8 cellular contexts compared by ENCODE assay signal in genomic region chr12:3753549-3754284, GRCh38. TPM values are rescaled to one million over a fixed set of nuclear protein-coding genes. Genes with fewer than 3 reads are reported as not detected.
DNase-seq lines count a peak whose midpoint lies in the region; ATAC-seq, FAIRE-seq and TF ChIP-seq lines count a peak whose summit lies in the region.

No MANE protein-coding gene starts in this region.

- TF ChIP-seq CTCF in GM12865 (IDR thresholded peaks at IDR 0.05; ENCODE audit: insufficient read depth, low read depth, low read length, missing control alignments) (no peak), H1 (IDR thresholded peaks at IDR 0.05; ENCODE audit: control extremely low read depth in 1 of 3, insufficient read depth in 1 of 3, low read depth in 1 of 3, low read length in 3 of 3) (no peak), osteocyte (IDR thresholded peaks at IDR 0.05) (no peak)

- H3K56ac ChIP-seq in H1 (replicated peaks; ENCODE audit: insufficient read length, low read depth, low read length), result no peak overlapping the region

- no peak overlapping the region for H3K18ac ChIP-seq in H1 (ENCODE audit: extremely low read depth, low read length)

- H3K4me3 Mint-ChIP-seq in osteocyte (ENCODE audit: unreplicated experiment), result peak overlapping the region; percentile 24

- H3K23me2 ChIP-seq in H1 (ENCODE audit: low read depth, low read length), result no peaks in the 10 kb centered on the region; the same call in 1 of the 2 replicates

- peaks cover 0 to 16% (median 12%) of the 10 kb centered on the region in 4 experiments; a peak in 6 of 7 replicates for H3K27me3 ChIP-seq in H1 (replicated peaks in 1 of 4; ENCODE audit: control insufficient read depth in 3 of 4, extremely low read depth in 1 of 4, insufficient read depth in 3 of 4, low read length in 3 of 4)

- DNase-seq in GM12865 (ENCODE audit: low read depth), result peak; percentile 21
- peak; percentile 9 for DNase-seq in NCI-H2227 (lab: John Stamatoyannopoulos, UW; ENCODE audit: unreplicated experiment)
- peak in 1 of 2 experiments; percentile 44 for DNase-seq in H1 (ENCODE audit: low read depth in 1 of 2, low spot score in 2 of 2)
- DNase-seq in osteocyte (ENCODE audit: extremely low spot score, unreplicated experiment), result peak; percentile 48
- no peak for DNase-seq in HuH-7 (ENCODE audit: low spot score)
- DNase-seq in NCI-H187 (lab: John Stamatoyannopoulos, UW), result no peak
- no peak for DNase-seq in C1 segment of cervical spinal cord (lab: John Stamatoyannopoulos, UW)

- 80% methylated on average over 9 of the region's 9 CpGs; no CpG with 5 or more reads in 1 of the 2 experiments for WGBS in H1 (ENCODE audit: extremely low coverage in 1 of 2, insufficient coverage in 1 of 2, insufficient read length in 1 of 2, insufficient replicate concordance in 2 of 2, low coverage in 1 of 2, low lambda C conversion rate in 2 of 2, missing lambda C conversion rate in 1 of 2), 2 experiments

- H3K9me3 ChIP-seq in H1 (ENCODE audit: insufficient read depth in 2 of 2, low read depth in 1 of 2, low read length in 1 of 2), result no peaks in the 10 kb centered on the region

- no peak for TF ChIP-seq RAD21 in H1 (IDR thresholded peaks at IDR 0.05 in 1 of 2, conservative IDR thresholded peaks at IDR 0.05 in 1 of 2; ENCODE audit: low read depth in 2 of 2, low read length in 2 of 2)

- peak overlapping the region; percentile 61; the same call in 1 of the 2 replicates for H2AK5ac ChIP-seq in H1 (ENCODE audit: low read depth, low read length)

- H3K4me1 Mint-ChIP-seq in osteocyte (ENCODE audit: unreplicated experiment), result peaks cover 7% of the 10 kb centered on the region

- peak overlapping the region; percentile 75; the same call in 1 of the 2 replicates for H2BK12ac ChIP-seq in H1 (ENCODE audit: low read depth, low read length)

- H3K79me2 ChIP-seq in H1 (ENCODE audit: control insufficient read depth in 1 of 2, insufficient read depth in 2 of 2, low read length in 2 of 2), result no peaks in the 10 kb centered on the region; a peak in 1 of 4 replicates

- H3K23ac ChIP-seq in H1 (ENCODE audit: insufficient read length), result no peak overlapping the region

- no peak overlapping the region for H4K8ac ChIP-seq in H1 (ENCODE audit: extremely low read depth, insufficient read depth, low read length)

- no peak overlapping the region for H3K27ac Mint-ChIP-seq in osteocyte (ENCODE audit: unreplicated experiment)

- no peak overlapping the region for H2BK120ac ChIP-seq in H1 (replicated peaks; ENCODE audit: low read depth, low read length)

- H3K79me1 ChIP-seq in H1 (ENCODE audit: low read depth, low read length), result no peaks in the 10 kb centered on the region

- no peak for TF ChIP-seq EP300 in H1 (IDR thresholded peaks at IDR 0.05; ENCODE audit: borderline replicate concordance in 1 of 2, low read depth in 2 of 2, low read length in 2 of 2)

- H2BK20ac ChIP-seq in H1 (ENCODE audit: low read length), result no peak overlapping the region

- H4K5ac ChIP-seq in H1 (ENCODE audit: insufficient read length, low read depth, low read length), result no peak overlapping the region

- H3K14ac ChIP-seq in H1 (ENCODE audit: insufficient read length), result no peak overlapping the region

- H3K4me2 ChIP-seq in H1 (ENCODE audit: insufficient read depth in 1 of 2, low read depth in 2 of 2, low read length in 2 of 2), result peak overlapping the region; percentile 23 to 67; a peak in 2 of 4 replicates

- H2AFZ ChIP-seq in H1 (ENCODE audit: low read length), result peak overlapping the region; percentile 5; the same call in 1 of the 2 replicates

- peaks cover 31% of the 10 kb centered on the region for H3K27me3 Mint-ChIP-seq in osteocyte (ENCODE audit: unreplicated experiment)

- peak overlapping the region; percentile 91 for H3K4me3 ChIP-seq in GM12865 (ENCODE audit: low read depth, low read length)
- peak overlapping the region in 3 of 4 experiments; percentile 14 to 54 (median 32); a peak in 4 of 8 replicates for H3K4me3 ChIP-seq in H1 (ENCODE audit: extremely low read depth in 1 of 4, insufficient read depth in 2 of 4, low read depth in 3 of 4, low read length in 4 of 4)

- POLR2A ChIA-PET in H1 (lab: Charles Lee; ENCODE audit: partially characterized antibody), result interaction anchor here (1.0 to 1.3 kb wide), 2 partner anchors 12 to 83 kb away, joined by 3 read pairs; no protein-coding TSS in a partner anchor

- CTCF ChIA-PET in H1 (lab: Charles Lee; ENCODE audit: partially characterized antibody), result interaction anchor here (0.6 to 3.5 kb wide), 17 partner anchors 10 to 453 kb away, joined by 3 to 14 read pairs (median 3); no protein-coding TSS in a partner anchor

- H4K20me1 ChIP-seq in H1 (replicated peaks in 1 of 2; ENCODE audit: control insufficient read depth in 1 of 2, insufficient read depth in 2 of 2, low read length in 2 of 2), result no peaks in the 10 kb centered on the region

- TF ChIP-seq POLR2A in H1 (IDR thresholded peaks at IDR 0.05; ENCODE audit: control extremely low read depth in 1 of 2, low read depth in 2 of 2, low read length in 2 of 2), result no peak

- no peak for ATAC-seq in GM19351 (IDR thresholded peaks at IDR 0.05; ENCODE audit: unreplicated experiment)

- 0 out of 2 replicates have a peak overlapping the region, but pooled peaks have one; percentile 30 for H2BK5ac ChIP-seq in H1 (ENCODE audit: low read depth, low read length)

- H3K4ac ChIP-seq in H1 (replicated peaks; ENCODE audit: insufficient read length, low read depth, low read length), result no peak overlapping the region

- no peak overlapping the region for H4K91ac ChIP-seq in H1 (replicated peaks; ENCODE audit: insufficient read length, low read length)

- no peaks in the 10 kb centered on the region for H3K9me3 Mint-ChIP-seq in osteocyte (ENCODE audit: unreplicated experiment)

- H3K4me1 ChIP-seq in H1 (replicated peaks in 1 of 4; ENCODE audit: control insufficient read depth in 3 of 4, insufficient read depth in 4 of 4, low read length in 3 of 4), result peaks cover 0 to 4% (median 3%) of the 10 kb centered on the region in 4 experiments; a peak in 5 of 7 replicates

- no peak overlapping the region for H3K27ac ChIP-seq in H1 (ENCODE audit: low read depth, low read length)

- no peak for FAIRE-seq in H1 (lab: Jason Lieb, UNC)

- H3K9ac ChIP-seq in H1 (replicated peaks in 1 of 4; ENCODE audit: extremely low read depth in 1 of 4, low read depth in 3 of 4, low read length in 3 of 4), result no peak overlapping the region

- no peaks in the 10 kb centered on the region for H3K36me3 Mint-ChIP-seq in osteocyte (ENCODE audit: unreplicated experiment)

- no peaks in the 10 kb centered on the region for H3K36me3 ChIP-seq in H1 (ENCODE audit: control insufficient read depth in 2 of 4, insufficient read depth in 4 of 4, low read length in 3 of 4)

- H2BK15ac ChIP-seq in H1 (ENCODE audit: low read length), result no peak overlapping the region

TF ChIP-seq in H1, 55 proteins besides CTCF, POLR2A, EP300 and RAD21:
- TF ChIP-seq JUND (IDR thresholded peaks at IDR 0.05; ENCODE audit: low read length), result no peak
- no peak for TF ChIP-seq BCL11A (IDR thresholded peaks at IDR 0.05; ENCODE audit: low read depth in 2 of 2, low read length in 2 of 2)
- TF ChIP-seq SIX5 (IDR thresholded peaks at IDR 0.05; ENCODE audit: low read depth, low read length), result no peak
- TF ChIP-seq ZNF274 (IDR thresholded peaks at IDR 0.05; ENCODE audit: borderline replicate concordance, extremely low read depth, low read length), result no peak
- TF ChIP-seq NANOG (IDR thresholded peaks at IDR 0.05; ENCODE audit: insufficient read depth, low read depth, low read length, poor library complexity, severe bottlenecking), result no peak
- no peak for TF ChIP-seq KDM4A (IDR thresholded peaks at IDR 0.05; ENCODE audit: low read depth, low read length, severe bottlenecking)
- TF ChIP-seq SUZ12 (IDR thresholded peaks at IDR 0.05; ENCODE audit: low read length), result no peak
- no peak for TF ChIP-seq SRF (IDR thresholded peaks at IDR 0.05; ENCODE audit: low read depth, low read length)
- no peak for TF ChIP-seq SP4 (IDR thresholded peaks at IDR 0.05; ENCODE audit: low read length)

RNA-seq across cellular contexts. Expression of gene CRACR2A, which starts 0.8 kb away (rescaled TPM):
- total RNA-seq in H1 (2021; fragmentation: NEBNext Ultra II Directional; extraction: Animal tissue kit (Norgen Biotek cat#: 25700)), result 3.0 and 3.2 TPM in 2 replicates
- 0.75 and 0.85 TPM in 2 replicates for polyA plus RNA-seq in H1 (2011; rRNA removed)
- 1.1 TPM for polyA plus RNA-seq in H1 (2011; cell fraction: cytosol; rRNA removed)
- 1.9 TPM for polyA plus RNA-seq in H1 (2011; cell fraction: nucleus; rRNA removed)
- 1.1 to 1.8 TPM (median 1.5 TPM) in 4 replicates for polyA plus RNA-seq in H1 (2012, experiment 1 of 2)
- polyA plus RNA-seq in H1 (2012, experiment 2 of 2), result 0.20 TPM
- 0.89 TPM for polyA plus RNA-seq in H1 (2013, experiment 1 of 2)
- 1.0 TPM for polyA plus RNA-seq in H1 (2013, experiment 2 of 2)
- polyA minus RNA-seq in H1 (2011; rRNA and poly(A)+ RNA removed), result 1.5 and 2.6 TPM in 2 replicates
- 0.88 TPM for polyA minus RNA-seq in H1 (2011; cell fraction: cytosol; rRNA and poly(A)+ RNA removed)
- polyA minus RNA-seq in H1 (2011; cell fraction: nucleus; rRNA and poly(A)+ RNA removed), result 3.8 TPM
- total RNA-seq in osteocyte, result 0.08 and 0.13 TPM in 2 replicates

Comparison
In these comparisons a context has a peak if more than half of its experiments do, and no peak if none do; other contexts are left out.
1. DNase-seq: peak in GM12865 (single experiment), NCI-H2227 (single experiment) and osteocyte (single experiment); none in HuH-7 (single experiment), NCI-H187 (0 of 2) and C1 segment of cervical spinal cord (0 of 14).